In the genomic region with DNA sequence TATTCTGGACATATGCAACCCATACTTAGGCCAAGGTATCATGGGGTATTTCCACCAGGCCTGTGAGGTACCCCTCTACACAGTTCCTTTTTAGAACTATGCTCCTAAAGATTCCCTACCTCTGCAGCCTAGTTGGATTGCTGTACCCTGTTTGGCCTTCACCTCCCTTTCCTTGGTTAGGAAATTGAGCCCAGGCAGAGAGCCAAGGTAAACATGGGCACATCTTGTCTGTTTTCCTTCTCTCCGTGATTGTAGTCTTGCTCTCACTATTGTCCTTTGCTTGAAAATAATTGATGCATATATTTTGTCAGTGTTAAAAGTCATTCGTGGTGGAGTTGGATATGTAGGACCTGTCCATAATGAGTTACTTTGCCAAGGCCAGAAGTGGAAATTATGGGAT, we compare ENCODE assay signal across 11 cellular contexts. TPM values are rescaled to one million over a fixed set of nuclear protein-coding genes. Genes with fewer than 3 reads are reported as not detected.
DNase-seq lines count a peak whose midpoint lies in the region; ATAC-seq and TF ChIP-seq lines count a peak whose summit lies in the region.
"Had no signal": no experiment of that assay in that cellular context is flagged by ENCODE, and none has a peak within 500 bp of the region (broad histone marks: within the 10 kb centered on the region; RNA-seq: fewer than 3 reads in every experiment).

No MANE protein-coding gene starts in this region.

- no peak overlapping the region for H3K4me3 Mint-ChIP-seq in MCF 10A (ENCODE audit: unreplicated experiment)
- H3K4me3 Mint-ChIP-seq in chondrocyte (ENCODE audit: unreplicated experiment), result no peak overlapping the region
- H3K4me3 Mint-ChIP-seq: activated B cell treated with CpG ODN at 0.5 μM for 24 hours had no signal

- H3K4me1 Mint-ChIP-seq in MCF 10A (ENCODE audit: insufficient read depth, unreplicated experiment) (peaks cover 28% of the 10 kb centered on the region), chondrocyte (ENCODE audit: low read depth) (peaks cover 24% of the 10 kb centered on the region)
- H3K4me1 Mint-ChIP-seq: activated B cell treated with CpG ODN at 0.5 μM for 24 hours had no signal

- no peaks in the 10 kb centered on the region for H3K27me3 ChIP-seq in gastrocnemius medialis
- H3K27me3 ChIP-seq: esophagus muscularis mucosa, uterus had no signal

- H3K9me3 ChIP-seq in mucosa of descending colon (no peaks in the 10 kb centered on the region), gastrocnemius medialis (no peaks in the 10 kb centered on the region)
- H3K9me3 ChIP-seq: esophagus muscularis mucosa, uterus had no signal

- peaks cover 61% of the 10 kb centered on the region for H3K36me3 Mint-ChIP-seq in MCF 10A (ENCODE audit: insufficient read depth, unreplicated experiment)
- H3K36me3 Mint-ChIP-seq in chondrocyte (ENCODE audit: low read depth), result peaks cover 17% of the 10 kb centered on the region

- no peak overlapping the region for H3K4me3 ChIP-seq in mucosa of descending colon
- no peak overlapping the region for H3K4me3 ChIP-seq in gastrocnemius medialis
- H3K4me3 ChIP-seq: esophagus muscularis mucosa, uterus had no signal

- no peaks in the 10 kb centered on the region for H3K36me3 ChIP-seq in mucosa of descending colon (ENCODE audit: low read depth)
- peaks cover 0 to 44% of the 10 kb centered on the region in 2 donors for H3K36me3 ChIP-seq in gastrocnemius medialis
- H3K36me3 ChIP-seq: uterus had no signal

- no peak overlapping the region for H3K27ac ChIP-seq in gastrocnemius medialis
- H3K27ac ChIP-seq: esophagus muscularis mucosa, uterus had no signal

- DNase-seq in EL, result peak; percentile 70
- DNase-seq in NCI-H2029 treated with DMSO at 0.1 percent for 48 hours (lab: John Stamatoyannopoulos, UW), result peak; percentile 44
- peak; percentile 95 for DNase-seq in MCF 10A (ENCODE audit: unreplicated experiment)
- peak in 1 of 3 donors; percentile 65 for DNase-seq in mucosa of descending colon
- DNase-seq in gastrocnemius medialis, result no peak
- DNase-seq in chondrocyte (ENCODE audit: low spot score), result no peak
- DNase-seq in stimulated activated CD4-positive, alpha-beta T cell treated with anti-CD3 and anti-CD28 coated beads, Interleukin-2, amount 100 ng/mL, for 24 hours, result no peak
- DNase-seq: activated B cell treated with CpG ODN at 0.5 μM for 24 hours, uterus had no signal

- CTCF ChIA-PET in MCF 10A (lab: Yijun Ruan, JAX), result no interaction called here

- H3K4me1 ChIP-seq in mucosa of descending colon (ENCODE audit: low read depth) (no peaks in the 10 kb centered on the region), gastrocnemius medialis (peaks cover 0 to 8% of the 10 kb centered on the region in 2 donors)
- H3K4me1 ChIP-seq: uterus had no signal

- peak overlapping the region; percentile 71 for H3K27ac Mint-ChIP-seq in MCF 10A (ENCODE audit: low read depth, unreplicated experiment)
- no peak overlapping the region for H3K27ac Mint-ChIP-seq in chondrocyte (ENCODE audit: unreplicated experiment)
- H3K27ac Mint-ChIP-seq: activated B cell treated with CpG ODN at 0.5 μM for 24 hours had no signal

- BruUV-seq in MCF 10A (replicated peaks; lab: Mats Ljungman, UMichigan), result no TSS peak

- POLR2A ChIA-PET in MCF 10A (lab: Yijun Ruan, JAX), result no interaction called here

- ATAC-seq in mucosa of descending colon (peak; percentile 50), gastrocnemius medialis (no peak), HG02885 (IDR thresholded peaks at IDR 0.05; ENCODE audit: poor library complexity, unreplicated experiment) (no peak)

- TF ChIP-seq CTCF in MCF 10A (IDR thresholded peaks at IDR 0.05; ENCODE audit: unreplicated experiment) (no peak), mucosa of descending colon (IDR thresholded peaks at IDR 0.05) (no peak), gastrocnemius medialis (IDR thresholded peaks at IDR 0.05 in 4 of 5, conservative IDR thresholded peaks at IDR 0.05 in 1 of 5) (no peak), chondrocyte (IDR thresholded peaks at IDR 0.05) (no peak)

- no peaks in the 10 kb centered on the region for H3K9me3 Mint-ChIP-seq in MCF 10A (ENCODE audit: unreplicated experiment)
- H3K9me3 Mint-ChIP-seq in chondrocyte (ENCODE audit: low read depth), result no peaks in the 10 kb centered on the region
- H3K9me3 Mint-ChIP-seq: activated B cell treated with CpG ODN at 0.5 μM for 24 hours had no signal

- in situ Hi-C loops in gastrocnemius medialis (cut with MboI; ENCODE audit: low sequenced_read_pairs in 4 of 4), result no loop called here

- intact Hi-C loops in MCF 10A (cut with micrococcal nuclease), result no loop called here
- intact Hi-C loops in mucosa of descending colon (cut with DNase I, micrococcal nuclease), result no loop called here
- intact Hi-C loops in gastrocnemius medialis (cut with DNase I; ENCODE audit: low total_unique reads), result no loop called here

- H3K27me3 Mint-ChIP-seq in MCF 10A (ENCODE audit: insufficient read depth, unreplicated experiment), result no peaks in the 10 kb centered on the region
- H3K27me3 Mint-ChIP-seq in chondrocyte (ENCODE audit: low read depth), result no peaks in the 10 kb centered on the region
- H3K27me3 Mint-ChIP-seq: activated B cell treated with CpG ODN at 0.5 μM for 24 hours had no signal

- no peak for TF ChIP-seq POLR2A in gastrocnemius medialis (IDR thresholded peaks at IDR 0.05)

RNA-seq across cellular contexts. Expression of a gene that starts 26.7 kb away (rescaled TPM):
- 29.6 and 31.3 TPM in 2 replicates for total RNA-seq in MCF 10A (2022)
- 10 to 100 TPM; 20.0 to 28.7 (median 23.9) TPM for total RNA-seq in mucosa of descending colon
- total RNA-seq in gastrocnemius medialis, result 10 to 100 TPM in 3 of 4 donors, 1 to 10 TPM in 1; 8.1 to 19.4 (median 14.2) TPM
- total RNA-seq in chondrocyte, result 19.1 to 27.7 TPM (median 19.4 TPM) in 3 replicates

Comparison
In these comparisons a context has a peak if more than half of its experiments do, and no peak if none do; other contexts are left out.
1. DNase-seq: peak in EL (single experiment), NCI-H2029 treated with DMSO at 0.1 percent for 48 hours (single experiment) and MCF 10A (single experiment); none in gastrocnemius medialis (0 of 2), chondrocyte (single experiment) and stimulated activated CD4-positive, alpha-beta T cell treated with anti-CD3 and anti-CD28 coated beads, Interleukin-2, amount 100 ng/mL, for 24 hours (0 of 2).